ENCODE assay signal across 26 cellular contexts in the genomic region with DNA sequence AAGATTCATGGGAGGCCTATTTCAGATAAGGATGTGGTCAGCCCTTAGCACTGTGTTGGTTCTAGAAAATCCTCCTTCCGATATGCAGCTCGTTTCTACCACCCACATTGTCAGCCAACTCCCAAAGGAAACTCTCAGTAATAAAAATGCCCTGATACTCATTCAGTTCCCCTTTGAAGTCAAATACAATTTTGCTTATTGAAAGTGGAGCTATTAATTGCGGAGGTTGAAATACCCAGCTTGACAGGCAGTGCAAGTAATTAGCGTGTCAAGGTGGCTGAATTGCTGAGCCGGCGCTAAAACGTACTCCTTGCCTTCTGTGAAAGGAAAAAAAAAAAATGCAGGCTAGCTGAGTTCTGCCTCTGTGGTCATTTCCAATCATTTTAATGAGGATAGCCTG.
"Had no signal": no experiment of that assay in that cellular context is flagged by ENCODE, and none has a peak within 500 bp of the region (broad histone marks: within the 10 kb centered on the region; RNA-seq: fewer than 3 reads in every experiment).

No MANE protein-coding gene starts in this region.

- H3K27me3 Mint-ChIP-seq: natural killer cell treated with Interleukin-12 subunit alpha and Interleukin-12 subunit beta and Interleukin-15 and Interleukin-18, amount 100 ng/mL, for 72 hours; progenitor cell of endocrine pancreas; stimulated activated naive CD8-positive, alpha-beta T cell treated with anti-CD3 and anti-CD28 coated beads, Interleukin-15, amount 100 ng/mL, for 72 hours had no signal

- H3K27ac Mint-ChIP-seq: mesothelial cell of epicardium; naive B cell; natural killer cell treated with Interleukin-12 subunit alpha and Interleukin-12 subunit beta and Interleukin-15 and Interleukin-18, amount 100 ng/mL, for 72 hours; progenitor cell of endocrine pancreas; stimulated activated naive CD8-positive, alpha-beta T cell treated with anti-CD3 and anti-CD28 coated beads, Interleukin-15, amount 100 ng/mL, for 72 hours had no signal

- H3K36me3 ChIP-seq: pancreas, right atrium auricular region, suprapubic skin, vagina had no signal

- H3K27ac ChIP-seq: coronary artery, pancreas, right atrium auricular region, suprapubic skin, vagina had no signal

- H3K36me3 Mint-ChIP-seq: mesothelial cell of epicardium; naive B cell; natural killer cell treated with Interleukin-12 subunit alpha and Interleukin-12 subunit beta and Interleukin-15 and Interleukin-18, amount 100 ng/mL, for 72 hours had no signal

- H3K9me3 ChIP-seq: mucosa of descending colon, pancreas, right atrium auricular region, suprapubic skin, vagina had no signal

- H3K4me1 Mint-ChIP-seq: mesothelial cell of epicardium; naive B cell; stimulated activated naive CD8-positive, alpha-beta T cell treated with anti-CD3 and anti-CD28 coated beads, Interleukin-15, amount 100 ng/mL, for 72 hours had no signal

- DNase-seq: dermis blood vessel endothelial cell; effector memory CD4-positive, alpha-beta T cell; erythroblast; head of caudate nucleus; mesenchymal stem cell; mucosa of descending colon; naive B cell; occipital lobe; pancreas; stimulated activated CD4-positive, alpha-beta T cell treated with anti-CD3 and anti-CD28 coated beads, Interleukin-12 subunit alpha, Interleukin-12 subunit beta, amount 100 ng/mL, for 4 hours; stimulated activated CD4-positive, alpha-beta T cell treated with anti-CD3 and anti-CD28 coated beads, Interleukin-1b, Interleukin-23, amount 100 ng/mL, for 48 hours; stimulated activated CD4-positive, alpha-beta T cell treated with anti-CD3 and anti-CD28 coated beads, Interleukin-4, amount 100 ng/mL, for 1 hour; stimulated activated CD8-positive, alpha-beta memory T cell treated with anti-CD3 and anti-CD28 coated beads, Interleukin-4, amount 100 ng/mL, for 48 hours; stimulated activated naive CD4-positive, alpha-beta T cell; stimulated activated naive CD8-positive, alpha-beta T cell treated with anti-CD3 and anti-CD28 coated beads, Interleukin-15, amount 100 ng/mL, for 72 hours; trophoblast cell had no signal

- H3K27me3 ChIP-seq: pancreas, right atrium auricular region, suprapubic skin, vagina had no signal

- H3K9me3 Mint-ChIP-seq: mesothelial cell of epicardium; naive B cell; natural killer cell treated with Interleukin-12 subunit alpha and Interleukin-12 subunit beta and Interleukin-15 and Interleukin-18, amount 100 ng/mL, for 72 hours; stimulated activated naive CD8-positive, alpha-beta T cell treated with anti-CD3 and anti-CD28 coated beads, Interleukin-15, amount 100 ng/mL, for 72 hours had no signal

- ATAC-seq: left lobe of liver; mucosa of descending colon; natural killer cell treated with Interleukin-12 subunit alpha and Interleukin-12 subunit beta and Interleukin-15 and Interleukin-18, amount 100 ng/mL, for 72 hours; pancreas; sciatic nerve; stimulated activated naive CD8-positive, alpha-beta T cell treated with anti-CD3 and anti-CD28 coated beads, Interleukin-15, amount 100 ng/mL, for 72 hours had no signal

- H3K4me2 ChIP-seq: smooth muscle cell had no signal

- H3K4me1 ChIP-seq: pancreas, right atrium auricular region, suprapubic skin, vagina had no signal

- H3K4me3 ChIP-seq: coronary artery, mucosa of descending colon, pancreas, right atrium auricular region, smooth muscle cell, suprapubic skin, vagina had no signal

- H3K4me3 Mint-ChIP-seq: mesothelial cell of epicardium; naive B cell; natural killer cell treated with Interleukin-12 subunit alpha and Interleukin-12 subunit beta and Interleukin-15 and Interleukin-18, amount 100 ng/mL, for 72 hours; stimulated activated naive CD8-positive, alpha-beta T cell treated with anti-CD3 and anti-CD28 coated beads, Interleukin-15, amount 100 ng/mL, for 72 hours had no signal
